ENCODE assay signal across 11 cellular contexts in genomic region chr12:47754881-47755280, GRCh38. TPM values are rescaled to one million over a fixed set of nuclear protein-coding genes. Genes with fewer than 3 reads are reported as not detected.
DNase-seq lines count a peak whose midpoint lies in the region; ATAC-seq and TF ChIP-seq lines count a peak whose summit lies in the region.
"Had no signal": no experiment of that assay in that cellular context is flagged by ENCODE, and none has a peak within 500 bp of the region (broad histone marks: within the 10 kb centered on the region; RNA-seq: fewer than 3 reads in every experiment).

No MANE protein-coding gene starts in this region.

- peak; percentile 16 for ATAC-seq in GM21717 (IDR thresholded peaks at IDR 0.05; ENCODE audit: unreplicated experiment)
- ATAC-seq in HG03439 (IDR thresholded peaks at IDR 0.05; ENCODE audit: unreplicated experiment), result no peak

- POLR2A ChIA-PET in Caco-2 (lab: Charles Lee), result no interaction called here
- POLR2A ChIA-PET in RWPE1 (lab: Yijun Ruan, JAX; ENCODE audit: low non-redundant PET), result no interaction called here

- H3K36me3 ChIP-seq in Caco-2 (ENCODE audit: control insufficient read depth, insufficient read depth, low read length) (no peaks in the 10 kb centered on the region), mesendoderm (ENCODE audit: control insufficient read depth, insufficient read depth, low read length) (no peaks in the 10 kb centered on the region)

- H3K27ac Mint-ChIP-seq in Caco-2 (ENCODE audit: unreplicated experiment), result no peak overlapping the region
- H3K27ac Mint-ChIP-seq: dendritic cell treated with granulocyte-macrophage colony-stimulating factor and Interleukin-4, amounts not matched to agents 40 ng/mL and 50 ng/mL, for 4 days had no signal

- H3K4me3 ChIP-seq in Caco-2 (ENCODE audit: low read depth, low read length), result no peak overlapping the region
- no peak overlapping the region for H3K4me3 ChIP-seq in mesendoderm (ENCODE audit: low read length)

- peaks cover 19% of the 10 kb centered on the region for H3K4me1 Mint-ChIP-seq in Caco-2 (ENCODE audit: low read depth, unreplicated experiment)

- CTCF ChIA-PET in Caco-2 (lab: Charles Lee) (interaction anchor here (0.6 to 2.8 kb wide), 11 partner anchors 11 to 49 kb away, joined by 3 to 22 read pairs (median 5); partner anchors contain the start of gene RPAP3), RWPE1 (lab: Yijun Ruan, JAX) (interaction anchor here (0.7 to 5.2 kb wide), 4 partner anchors 12 to 24 kb away, joined by 3 to 36 read pairs (median 14); partner anchors contain the start of gene SLC48A1)

- peaks cover 14% of the 10 kb centered on the region for H3K79me1 ChIP-seq in mesendoderm (ENCODE audit: low read length)

- intact Hi-C loops in Caco-2 (cut with micrococcal nuclease; ENCODE audit: unreplicated experiment), result no loop called here

- H4K8ac ChIP-seq in mesendoderm (ENCODE audit: low read depth, low read length), result no peak overlapping the region

- no peaks in the 10 kb centered on the region for H3K27me3 Mint-ChIP-seq in Caco-2 (ENCODE audit: insufficient read depth, unreplicated experiment)

- no CpG with 5 or more reads among the region's 3 CpGs for WGBS in mesendoderm (ENCODE audit: extremely low coverage, insufficient coverage, low lambda C conversion rate)

- peak overlapping the region; percentile 87 for H2AK5ac ChIP-seq in mesendoderm (ENCODE audit: low read length)

- BruUV-seq in Caco-2 (replicated peaks; lab: Mats Ljungman, UMichigan), result no TSS peak

- peaks cover 8% of the 10 kb centered on the region for H3K79me2 ChIP-seq in mesendoderm (ENCODE audit: control insufficient read depth, insufficient read depth, low read length)

- no peak overlapping the region for H4K5ac ChIP-seq in mesendoderm (ENCODE audit: low read length)

- H3K27me3 ChIP-seq in Caco-2 (replicated peaks; ENCODE audit: control insufficient read depth, insufficient read depth, low read length), result no peaks in the 10 kb centered on the region
- H3K27me3 ChIP-seq in mesendoderm (ENCODE audit: insufficient read depth, low read length, poor library complexity), result no peaks in the 10 kb centered on the region

- no peaks in the 10 kb centered on the region for H3K36me3 Mint-ChIP-seq in Caco-2 (ENCODE audit: insufficient read depth, unreplicated experiment)

- no peaks in the 10 kb centered on the region for H3K9me3 ChIP-seq in Caco-2

- no peak overlapping the region for H3K23ac ChIP-seq in mesendoderm (ENCODE audit: low read length)

- H3K27ac ChIP-seq in RWPE1 (peak overlapping the region; percentile 93; the same call in 1 of the 2 replicates), mesendoderm (ENCODE audit: low read depth, low read length) (no peak overlapping the region)

- no peaks in the 10 kb centered on the region for H3K9me3 Mint-ChIP-seq in Caco-2 (ENCODE audit: unreplicated experiment)
- H3K9me3 Mint-ChIP-seq: dendritic cell treated with granulocyte-macrophage colony-stimulating factor and Interleukin-4, amounts not matched to agents 40 ng/mL and 50 ng/mL, for 4 days had no signal

- no peak overlapping the region for H2BK5ac ChIP-seq in mesendoderm (ENCODE audit: low read length)

- TF ChIP-seq CTCF in Caco-2 (IDR thresholded peaks at IDR 0.05; ENCODE audit: insufficient read depth in 1 of 2, low read depth in 1 of 2, low read length in 1 of 2, severe bottlenecking in 1 of 2, unreplicated experiment in 1 of 2) (no peak), RWPE1 (conservative IDR thresholded peaks at IDR 0.05; ENCODE audit: low read depth) (no peak)

- no peak overlapping the region for H3K4ac ChIP-seq in mesendoderm (ENCODE audit: low read depth, low read length)

- no peak overlapping the region for H3K18ac ChIP-seq in mesendoderm (ENCODE audit: low read length)

- peak overlapping the region; percentile 67 for H3K56ac ChIP-seq in mesendoderm (ENCODE audit: low read length)

- H3K4me3 Mint-ChIP-seq in Caco-2 (ENCODE audit: unreplicated experiment), result no peak overlapping the region
- H3K4me3 Mint-ChIP-seq: dendritic cell treated with granulocyte-macrophage colony-stimulating factor and Interleukin-4, amounts not matched to agents 40 ng/mL and 50 ng/mL, for 4 days had no signal

- no peak overlapping the region for H3K9ac ChIP-seq in mesendoderm (ENCODE audit: low read length)

- no peak overlapping the region for H3K4me2 ChIP-seq in mesendoderm (ENCODE audit: low read length)

- peaks cover 25% of the 10 kb centered on the region for H3K4me1 ChIP-seq in Caco-2
- peaks cover 47% of the 10 kb centered on the region for H3K4me1 ChIP-seq in mesendoderm (ENCODE audit: control insufficient read depth, low read depth, low read length)

- no peak overlapping the region for H2BK15ac ChIP-seq in mesendoderm (replicated peaks; ENCODE audit: low read depth)

- no peak overlapping the region for H2BK120ac ChIP-seq in mesendoderm (ENCODE audit: low read depth, low read length)

- DNase-seq in Caco-2 (peak; percentile 56 to 62), RWPE1 (ENCODE audit: low spot score) (no peak), mesendoderm (no peak), NCI-H2227 (lab: John Stamatoyannopoulos, UW; ENCODE audit: unreplicated experiment) (no peak), A172 (ENCODE audit: low spot score) (no peak), HuH-7 (ENCODE audit: low spot score) (no peak)

RNA-seq across cellular contexts. Expression of gene RAPGEF3, which starts 3.8 kb away (rescaled TPM):
- total RNA-seq in Caco-2 (2022), result 1.2 and 2.3 TPM in 2 replicates
- polyA plus RNA-seq in mesendoderm (2013, experiment 1 of 2), result 7.8 TPM
- 7.4 TPM for polyA plus RNA-seq in mesendoderm (2013, experiment 2 of 2)
- total RNA-seq in A172 (2014; rRNA removed; shearing (Covaris generic)), result 1.3 and 1.4 TPM in 2 replicates

RNA-seq across cellular contexts. Expression of gene SLC48A1, which starts 18.2 kb away (rescaled TPM):
- 34.3 and 37.5 TPM in 2 replicates for total RNA-seq in Caco-2 (2022)
- polyA plus RNA-seq in mesendoderm (2013, experiment 1 of 2), result 9.6 TPM
- polyA plus RNA-seq in mesendoderm (2013, experiment 2 of 2), result 9.2 TPM
- total RNA-seq in A172 (2014; rRNA removed; shearing (Covaris generic)), result 4.3 and 10.0 TPM in 2 replicates

RNA-seq across cellular contexts. Expression of gene ENDOU, which starts 29.6 kb away (rescaled TPM):
- total RNA-seq in Caco-2 (2022), result 0.43 and 0.53 TPM in 2 replicates
- 0.04 TPM for polyA plus RNA-seq in mesendoderm (2013, experiment 1 of 2)
- 0.03 TPM for polyA plus RNA-seq in mesendoderm (2013, experiment 2 of 2)
- not detected in 2 replicates for total RNA-seq in A172 (2014; rRNA removed; shearing (Covaris generic))
- total RNA-seq: HT1080 had no signal
- polyA plus RNA-seq: neural cell had no signal

RNA-seq across cellular contexts. Expression of gene RPAP3, which starts 49.1 kb away (rescaled TPM):
- total RNA-seq in Caco-2 (2022), result 58.1 and 67.7 TPM in 2 replicates
- 56.4 TPM for polyA plus RNA-seq in mesendoderm (2013, experiment 1 of 2)
- 57.0 TPM for polyA plus RNA-seq in mesendoderm (2013, experiment 2 of 2)
- total RNA-seq in A172 (2014; rRNA removed; shearing (Covaris generic)), result 27.7 and 44.8 TPM in 2 replicates

Comparison
In these comparisons a context has a peak if more than half of its experiments do, and no peak if none do; other contexts are left out.
1. DNase-seq: peak in Caco-2 (2 of 2); none in RWPE1 (single experiment), mesendoderm (single experiment), NCI-H2227 (single experiment), A172 (single experiment) and HuH-7 (single experiment).